In genomic region chr3:177237206-177237605, GRCh38 we compare ENCODE assay signal across 18 cellular contexts.
"Had no signal": no experiment of that assay in that cellular context is flagged by ENCODE, and none has a peak within 500 bp of the region (broad histone marks: within the 10 kb centered on the region; RNA-seq: fewer than 3 reads in every experiment).

No MANE protein-coding gene starts in this region.

- H3K4me3 Mint-ChIP-seq: activated CD4-positive, alpha-beta memory T cell treated with anti-CD3 and anti-CD28 coated beads, Interleukin-2, amount 10 ng/mL, durations not matched to agents 7 days and 5 days; activated CD4-positive, alpha-beta T cell treated with anti-CD3 and anti-CD28 coated beads for 36 hours; activated naive CD4-positive, alpha-beta T cell treated with anti-CD3 and anti-CD28 coated beads, Interleukin-2, amount 10 ng/mL, durations not matched to agents 7 days and 5 days; endodermal cell; neural crest cell; stimulated activated naive CD8-positive, alpha-beta T cell treated with anti-CD3 and anti-CD28 coated beads, Interleukin-15, amount 100 ng/mL, for 72 hours; T-cell had no signal

- H3K27ac ChIP-seq: adrenal gland, body of pancreas, esophagus muscularis mucosa, heart left ventricle, ovary, thoracic aorta, VCaP had no signal

- H3K27ac Mint-ChIP-seq: activated CD4-positive, alpha-beta memory T cell treated with anti-CD3 and anti-CD28 coated beads, Interleukin-2, amount 10 ng/mL, durations not matched to agents 7 days and 5 days; activated naive CD4-positive, alpha-beta T cell treated with anti-CD3 and anti-CD28 coated beads, Interleukin-2, amount 10 ng/mL, durations not matched to agents 7 days and 5 days; endodermal cell; T-cell had no signal

- DNase-seq: activated CD4-positive, alpha-beta memory T cell treated with anti-CD3 and anti-CD28 coated beads, Interleukin-2, amount 10 ng/mL, durations not matched to agents 7 days and 5 days; activated naive CD4-positive, alpha-beta T cell treated with anti-CD3 and anti-CD28 coated beads, Interleukin-2, amount 10 ng/mL, durations not matched to agents 7 days and 5 days; body of pancreas; cerebellar nuclear complex; endodermal cell; heart left ventricle; ovary; stimulated activated CD4-positive, alpha-beta T cell treated with anti-CD3 and anti-CD28 coated beads, Interleukin-15, amount 100 ng/mL, for 24 hours; stimulated activated CD4-positive, alpha-beta T cell treated with anti-CD3 and anti-CD28 coated beads, Interleukin-4, amount 100 ng/mL, for 4 hours; stimulated activated naive CD8-positive, alpha-beta T cell treated with anti-CD3 and anti-CD28 coated beads, Interleukin-15, amount 100 ng/mL, for 72 hours; T-cell; T1000 had no signal

- H3K9me3 Mint-ChIP-seq: activated naive CD4-positive, alpha-beta T cell treated with anti-CD3 and anti-CD28 coated beads, Interleukin-2, amount 10 ng/mL, durations not matched to agents 7 days and 5 days; endodermal cell; stimulated activated naive CD8-positive, alpha-beta T cell treated with anti-CD3 and anti-CD28 coated beads, Interleukin-15, amount 100 ng/mL, for 72 hours; T-cell had no signal

- H3K36me3 Mint-ChIP-seq: T-cell had no signal

- H3K27me3 Mint-ChIP-seq: activated CD4-positive, alpha-beta memory T cell treated with anti-CD3 and anti-CD28 coated beads, Interleukin-2, amount 10 ng/mL, durations not matched to agents 7 days and 5 days; activated CD4-positive, alpha-beta T cell treated with anti-CD3 and anti-CD28 coated beads for 36 hours; activated naive CD4-positive, alpha-beta T cell treated with anti-CD3 and anti-CD28 coated beads, Interleukin-2, amount 10 ng/mL, durations not matched to agents 7 days and 5 days; stimulated activated naive CD8-positive, alpha-beta T cell treated with anti-CD3 and anti-CD28 coated beads, Interleukin-15, amount 100 ng/mL, for 72 hours; T-cell had no signal

- H3K36me3 ChIP-seq: adrenal gland, esophagus muscularis mucosa, heart left ventricle, ovary, thoracic aorta had no signal

- H3K9me3 ChIP-seq: adrenal gland, body of pancreas, esophagus muscularis mucosa, heart left ventricle, ovary, thoracic aorta had no signal

- H3K4me3 ChIP-seq: adrenal gland, body of pancreas, esophagus muscularis mucosa, heart left ventricle, ovary, thoracic aorta had no signal

- H3K4me1 Mint-ChIP-seq: activated CD4-positive, alpha-beta memory T cell treated with anti-CD3 and anti-CD28 coated beads, Interleukin-2, amount 10 ng/mL, durations not matched to agents 7 days and 5 days; activated naive CD4-positive, alpha-beta T cell treated with anti-CD3 and anti-CD28 coated beads, Interleukin-2, amount 10 ng/mL, durations not matched to agents 7 days and 5 days; endodermal cell had no signal

- H3K4me1 ChIP-seq: adrenal gland, body of pancreas, esophagus muscularis mucosa, heart left ventricle had no signal

- H3K27me3 ChIP-seq: adrenal gland, body of pancreas, esophagus muscularis mucosa, heart left ventricle, ovary had no signal

- ATAC-seq: body of pancreas; stimulated activated naive CD8-positive, alpha-beta T cell treated with anti-CD3 and anti-CD28 coated beads, Interleukin-15, amount 100 ng/mL, for 72 hours; T-cell had no signal
